Comparison of ENCODE assay signal across 17 cellular contexts in genomic region chr14:62039871-62040270, GRCh38.
DNase-seq lines count a peak whose midpoint lies in the region; ATAC-seq lines count a peak whose summit lies in the region.
"Had no signal": no experiment of that assay in that cellular context is flagged by ENCODE, and none has a peak within 500 bp of the region (broad histone marks: within the 10 kb centered on the region; RNA-seq: fewer than 3 reads in every experiment).

No MANE protein-coding gene starts in this region.

- H3K27ac Mint-ChIP-seq in memory B cell, result no peak overlapping the region
- H3K27ac Mint-ChIP-seq: brain; natural killer cell treated with Interleukin-12 subunit alpha and Interleukin-12 subunit beta and Interleukin-15 and Interleukin-18, amount 100 ng/mL, for 72 hours; T-helper 1 cell treated with Interleukin-12 subunit alpha and Interleukin-12 subunit beta and Interleukin-4 antibody, amounts not matched to agents 30 μg/mL and 1 μg/mL, for 36 hours had no signal

- no peaks in the 10 kb centered on the region for H3K27me3 Mint-ChIP-seq in memory B cell

- ATAC-seq in GM18511 (IDR thresholded peaks at IDR 0.05; ENCODE audit: unreplicated experiment), result peak; percentile 76
- ATAC-seq in GM21723 (IDR thresholded peaks at IDR 0.05; ENCODE audit: unreplicated experiment), result peak; percentile 78
- ATAC-seq in HG03432 (IDR thresholded peaks at IDR 0.05; ENCODE audit: unreplicated experiment), result peak; percentile 61
- peak; percentile 74 for ATAC-seq in memory B cell (ENCODE audit: low read depth)
- ATAC-seq in GM19467 (IDR thresholded peaks at IDR 0.05; ENCODE audit: unreplicated experiment), result no peak
- ATAC-seq: lower lobe of right lung; natural killer cell treated with Interleukin-12 subunit alpha and Interleukin-12 subunit beta and Interleukin-15 and Interleukin-18, amount 100 ng/mL, for 72 hours had no signal

- peaks cover 1% of the 10 kb centered on the region for H3K36me3 Mint-ChIP-seq in memory B cell
- H3K36me3 Mint-ChIP-seq: brain; natural killer cell treated with Interleukin-12 subunit alpha and Interleukin-12 subunit beta and Interleukin-15 and Interleukin-18, amount 100 ng/mL, for 72 hours had no signal

- H3K9me3 Mint-ChIP-seq in memory B cell, result peaks cover 5% of the 10 kb centered on the region
- H3K9me3 Mint-ChIP-seq: natural killer cell treated with Interleukin-12 subunit alpha and Interleukin-12 subunit beta and Interleukin-15 and Interleukin-18, amount 100 ng/mL, for 72 hours; T-helper 1 cell treated with Interleukin-12 subunit alpha and Interleukin-12 subunit beta and Interleukin-4 antibody, amounts not matched to agents 30 μg/mL and 1 μg/mL, for 36 hours had no signal

- H3K4me3 Mint-ChIP-seq in memory B cell, result no peak overlapping the region
- H3K4me3 Mint-ChIP-seq: brain; natural killer cell treated with Interleukin-12 subunit alpha and Interleukin-12 subunit beta and Interleukin-15 and Interleukin-18, amount 100 ng/mL, for 72 hours; T-helper 1 cell treated with Interleukin-12 subunit alpha and Interleukin-12 subunit beta and Interleukin-4 antibody, amounts not matched to agents 30 μg/mL and 1 μg/mL, for 36 hours had no signal

- peaks cover 7% of the 10 kb centered on the region for H3K4me1 Mint-ChIP-seq in memory B cell
- H3K4me1 Mint-ChIP-seq: brain had no signal

- DNase-seq in memory B cell (ENCODE audit: low spot score in 2 of 2) (no peak), NOMO-1 treated with dmso at 0.1 percent for 144 hours (lab: John Stamatoyannopoulos, UW; ENCODE audit: unreplicated experiment) (no peak), H4 (ENCODE audit: low spot score) (no peak)
- no peak for DNase-seq in activated CD4-positive, alpha-beta T cell treated with anti-CD3 and anti-CD28 coated beads, Interleukin-2, amount 50 U/mL, for 48 hours
- DNase-seq: activated naive CD4-positive, alpha-beta T cell treated with anti-CD3 and anti-CD28 coated beads, Interleukin-2, amount 50 U/mL, for 16 hours; activated T-cell treated with anti-CD3 and anti-CD28 coated beads for 4 hours; dermis blood vessel endothelial cell; lower lobe of right lung; NCI-H1092; NCI-H2107 had no signal
